Comparison of ENCODE assay signal across 8 cellular contexts in genomic region chr6:110958332-110959192, GRCh38. TPM values are rescaled to one million over a fixed set of nuclear protein-coding genes. Genes with fewer than 3 reads are reported as not detected.
A peak's percentile ranks its signal among the peaks of the same experiment; 100 is the strongest.
DNase-seq lines count a peak whose midpoint lies in the region; ATAC-seq and TF ChIP-seq lines count a peak whose summit lies in the region.

Gene GTF3C6, plus strand, starts transcription at chr6:110958706. Its CDS starts 64 bp downstream, at chr6:110958770.

- no peaks in the 10 kb centered on the region for H3K27me3 ChIP-seq in left lung

- intact Hi-C loops in left lung (cut with DNase I): no loop called here

- H3K36me3 ChIP-seq in left lung: peaks cover 0 to 32% of the 10 kb centered on the region in 2 donors

- no peaks in the 10 kb centered on the region for H3K9me3 ChIP-seq in left lung

- peak within 1 kb of the TSS; percentile 61 to 94 for H3K4me3 ChIP-seq in left lung

- H3K27ac ChIP-seq in left lung: peak within 1 kb of the TSS; percentile 92 to 93

- no peak for TF ChIP-seq CTCF in left lung (IDR thresholded peaks at IDR 0.05)

- peak; percentile 97 for ATAC-seq in GM19395 (IDR thresholded peaks at IDR 0.05; ENCODE audit: unreplicated experiment)
- ATAC-seq in HG03565 (IDR thresholded peaks at IDR 0.05; ENCODE audit: unreplicated experiment): peak; percentile 96
- ATAC-seq in left lung: peak; percentile 99

- peaks cover 4 to 18% of the 10 kb centered on the region in 2 donors for H3K4me1 ChIP-seq in left lung

- peak; percentile 97 for DNase-seq in CD1c-positive myeloid dendritic cell (ENCODE audit: extremely low spot score)
- peak; percentile 96 for DNase-seq in NCI-H82 (lab: John Stamatoyannopoulos, UW)
- peak; percentile 91 to 92 for DNase-seq in activated CD4-positive, alpha-beta T cell treated with anti-CD3 and anti-CD28 coated beads, Interleukin-2, amount 50 U/mL, for 48 hours
- DNase-seq in dermis blood vessel endothelial cell: peak; percentile 96
- DNase-seq in left lung: peak; percentile 94 to 99
- DNase-seq in stimulated activated CD4-positive, alpha-beta T cell treated with anti-CD3 and anti-CD28 coated beads, Interleukin-2, amount 100 ng/mL, for 4 hours (ENCODE audit: low read depth): peak; percentile 90

RNA-seq across cellular contexts. Expression of gene GTF3C6, which starts in this region (rescaled TPM):
- 47.1 and 62.6 TPM in 2 replicates for total RNA-seq in dermis blood vessel endothelial cell
- total RNA-seq in left lung: 10 to 100 TPM; 71.0 to 74.7 TPM

Comparison
In these comparisons a context has a peak if more than half of its experiments do, and no peak if none do; other contexts are left out.
1. Peak in every context shown above with its lines: DNase-seq, ATAC-seq, H3K4me3 ChIP-seq and H3K27ac ChIP-seq.